Comparison of ENCODE assay signal across 15 cellular contexts in genomic region chr10:63651864-63652263, GRCh38.
A peak's percentile ranks its signal among the peaks of the same experiment; 100 is the strongest.
DNase-seq lines count a peak whose midpoint lies in the region; ATAC-seq and TF ChIP-seq lines count a peak whose summit lies in the region.
"Had no signal": no experiment of that assay in that cellular context is flagged by ENCODE, and none has a peak within 500 bp of the region (broad histone marks: within the 10 kb centered on the region; RNA-seq: fewer than 3 reads in every experiment).

No MANE protein-coding gene starts in this region.

- no peaks in the 10 kb centered on the region for H3K9me3 Mint-ChIP-seq in glutamatergic neuron (ENCODE audit: unreplicated experiment)
- H3K9me3 Mint-ChIP-seq: CD8-positive, alpha-beta memory T cell had no signal

- WGBS in SK-N-SH (ENCODE audit: low lambda C conversion rate) = 62% methylated on average over 5 of the region's 5 CpGs

- H3K36me3 Mint-ChIP-seq in glutamatergic neuron (ENCODE audit: unreplicated experiment) = no peaks in the 10 kb centered on the region
- H3K36me3 Mint-ChIP-seq: CD4-positive, CD25-positive, alpha-beta regulatory T cell; CD8-positive, alpha-beta memory T cell had no signal

- H3K4me2 ChIP-seq in SK-N-SH = no peak overlapping the region

- peak in 1 of 2 experiments; percentile 14; a peak in 1 of 4 replicates for TF ChIP-seq EP300 in SK-N-SH (IDR thresholded peaks at IDR 0.05; ENCODE audit: borderline replicate concordance in 1 of 2, low read depth in 1 of 2, low read length in 1 of 2)

- H2AFZ ChIP-seq in SK-N-SH (ENCODE audit: low read depth) = no peak overlapping the region
- H2AFZ ChIP-seq: GM23248 had no signal

- no peaks in the 10 kb centered on the region for H4K20me1 ChIP-seq in SK-N-SH (ENCODE audit: insufficient read depth)

- CTCF ChIA-PET in SK-N-SH (lab: Yijun Ruan, JAX) = interaction anchor here (1.0 to 1.3 kb wide), 3 partner anchors 18 to 485 kb away, joined by 3 to 8 read pairs (median 4); no protein-coding TSS in a partner anchor

- H3K4me1 Mint-ChIP-seq in glutamatergic neuron (ENCODE audit: low read depth, unreplicated experiment) = peaks cover 13% of the 10 kb centered on the region
- H3K4me1 Mint-ChIP-seq: CD4-positive, CD25-positive, alpha-beta regulatory T cell; CD8-positive, alpha-beta memory T cell had no signal

- DNase-seq in SK-N-SH = peak; percentile 52
- DNase-seq in NCI-H2171 treated with DMSO at 0.1 percent for 48 hours (lab: John Stamatoyannopoulos, UW) = peak; percentile 69
- DNase-seq in glutamatergic neuron = no peak
- no peak for DNase-seq in posterior cingulate gyrus
- no peak for DNase-seq in DMS79 (lab: John Stamatoyannopoulos, UW)
- DNase-seq: BE2C; Caco-2; CD4-positive, CD25-positive, alpha-beta regulatory T cell; CD8-positive, alpha-beta memory T cell; DND-41; EL; GM23248 had no signal

- peak overlapping the region; percentile 90 for H3K27ac Mint-ChIP-seq in glutamatergic neuron (ENCODE audit: unreplicated experiment)
- H3K27ac Mint-ChIP-seq: CD4-positive, CD25-positive, alpha-beta regulatory T cell; CD8-positive, alpha-beta memory T cell had no signal

- TF ChIP-seq CTCF in SK-N-SH (IDR thresholded peaks at IDR 0.05) (no peak), glutamatergic neuron (IDR thresholded peaks at IDR 0.05; ENCODE audit: partially characterized antibody, unreplicated experiment) (no peak)

- H3K79me2 ChIP-seq in SK-N-SH (ENCODE audit: insufficient read depth) = no peaks in the 10 kb centered on the region

- no peak overlapping the region for H3K4me3 Mint-ChIP-seq in glutamatergic neuron (ENCODE audit: unreplicated experiment)
- H3K4me3 Mint-ChIP-seq: CD4-positive, CD25-positive, alpha-beta regulatory T cell; CD8-positive, alpha-beta memory T cell had no signal

- no peak overlapping the region for H3K4me3 ChIP-seq in SK-N-SH (ENCODE audit: low read depth in 2 of 2, low read length in 1 of 2)
- H3K4me3 ChIP-seq: GM23248, HAP-1 had no signal

- H3K36me3 ChIP-seq in SK-N-SH (replicated peaks in 1 of 2; ENCODE audit: control insufficient read depth in 1 of 2, insufficient read depth in 2 of 2, low read length in 1 of 2) = no peaks in the 10 kb centered on the region
- H3K36me3 ChIP-seq: BE2C, HAP-1 had no signal

- no peaks in the 10 kb centered on the region for H3K9me3 ChIP-seq in SK-N-SH
- H3K9me3 ChIP-seq: BE2C, Caco-2, HAP-1 had no signal

- no peaks in the 10 kb centered on the region for H3K27me3 ChIP-seq in SK-N-SH (ENCODE audit: insufficient read depth)
- H3K27me3 ChIP-seq: BE2C had no signal

- no peak overlapping the region for H3K9ac ChIP-seq in SK-N-SH
- H3K9ac ChIP-seq: GM23248 had no signal

- POLR2A ChIA-PET in SK-N-SH (lab: Yijun Ruan, JAX) = no interaction called here

- H3K27ac ChIP-seq in SK-N-SH (ENCODE audit: low read depth in 2 of 2, low read length in 1 of 2) = peak overlapping the region in 1 of 2 experiments; percentile 28; a peak in 1 of 4 replicates
- H3K27ac ChIP-seq: GM23248 had no signal

- H3F3A ChIP-seq in SK-N-SH (replicated peaks; ENCODE audit: insufficient read depth) = no peaks in the 10 kb centered on the region

- H3K4me1 ChIP-seq in SK-N-SH (ENCODE audit: control insufficient read depth in 1 of 2, insufficient read depth in 2 of 2, low read depth in 1 of 2, low read length in 1 of 2) = no peaks in the 10 kb centered on the region; a peak in 1 of 4 replicates
- H3K4me1 ChIP-seq: BE2C, Caco-2, HAP-1 had no signal

- no peak for ATAC-seq in SK-N-SH treated with all-trans-retinoic acid at 6 μM for 48 hours
- ATAC-seq in GM18520 (IDR thresholded peaks at IDR 0.05; ENCODE audit: unreplicated experiment) = no peak

- no peak for TF ChIP-seq RAD21 in SK-N-SH (IDR thresholded peaks at IDR 0.05; ENCODE audit: low read length)

- H3K27me3 Mint-ChIP-seq in glutamatergic neuron (ENCODE audit: unreplicated experiment) = no peaks in the 10 kb centered on the region

- H3K9me2 ChIP-seq in SK-N-SH = no peaks in the 10 kb centered on the region

- intact Hi-C loops in posterior cingulate gyrus (cut with DNase I) = no loop called here

TF ChIP-seq in SK-N-SH, 30 proteins besides CTCF, POLR2A, EP300 and RAD21:
- TF ChIP-seq EZH2phosphoT487 (IDR thresholded peaks at IDR 0.05; ENCODE audit: borderline replicate concordance, low read depth) (no peak), YY1 (IDR thresholded peaks at IDR 0.05; ENCODE audit: low read depth) (no peak)
TF ChIP-seq in SK-N-SH: peak in this region for 0.

TF ChIP-seq in SK-N-SH treated with all-trans-retinoic acid at 6 μM for 48 hours, 23 proteins besides CTCF, POLR2A, EP300 and RAD21:
- TF ChIP-seq ZFP3 (CRISPR knock-in tag; IDR thresholded peaks at IDR 0.05) = no peak
- TF ChIP-seq ISL1 (CRISPR knock-in tag; IDR thresholded peaks at IDR 0.05) = no peak
- no peak for TF ChIP-seq PATZ1 (CRISPR knock-in tag; IDR thresholded peaks at IDR 0.05; ENCODE audit: borderline replicate concordance)
- no peak for TF ChIP-seq ZNF8 (CRISPR knock-in tag; IDR thresholded peaks at IDR 0.05)
- TF ChIP-seq ARNTL (CRISPR knock-in tag; IDR thresholded peaks at IDR 0.05; ENCODE audit: borderline replicate concordance, low read depth) = no peak
- no peak for TF ChIP-seq TCF4 (CRISPR knock-in tag; IDR thresholded peaks at IDR 0.05; ENCODE audit: borderline replicate concordance)
- no peak for TF ChIP-seq OSR1 (CRISPR knock-in tag; IDR thresholded peaks at IDR 0.05)
- no peak for TF ChIP-seq TOX (CRISPR knock-in tag; IDR thresholded peaks at IDR 0.05; ENCODE audit: borderline replicate concordance)
- no peak for TF ChIP-seq BACH2 (CRISPR knock-in tag; IDR thresholded peaks at IDR 0.05; ENCODE audit: borderline replicate concordance)
- TF ChIP-seq ESRRG (CRISPR knock-in tag; IDR thresholded peaks at IDR 0.05) = no peak
- TF ChIP-seq CSRNP3 (CRISPR knock-in tag; IDR thresholded peaks at IDR 0.05) = no peak
- no peak for TF ChIP-seq CREB5 (CRISPR knock-in tag; IDR thresholded peaks at IDR 0.05; ENCODE audit: low read depth)
- no peak for TF ChIP-seq ZNF70 (CRISPR knock-in tag; IDR thresholded peaks at IDR 0.05)
- no peak for TF ChIP-seq TSHZ2 (CRISPR knock-in tag; IDR thresholded peaks at IDR 0.05)

Comparison
In these comparisons a context has a peak if more than half of its experiments do, and no peak if none do; other contexts are left out.
1. DNase-seq: peak in SK-N-SH (single experiment) and NCI-H2171 treated with DMSO at 0.1 percent for 48 hours (single experiment); none in glutamatergic neuron (single experiment), posterior cingulate gyrus (0 of 10) and DMS79 (single experiment).